In the genomic region with DNA sequence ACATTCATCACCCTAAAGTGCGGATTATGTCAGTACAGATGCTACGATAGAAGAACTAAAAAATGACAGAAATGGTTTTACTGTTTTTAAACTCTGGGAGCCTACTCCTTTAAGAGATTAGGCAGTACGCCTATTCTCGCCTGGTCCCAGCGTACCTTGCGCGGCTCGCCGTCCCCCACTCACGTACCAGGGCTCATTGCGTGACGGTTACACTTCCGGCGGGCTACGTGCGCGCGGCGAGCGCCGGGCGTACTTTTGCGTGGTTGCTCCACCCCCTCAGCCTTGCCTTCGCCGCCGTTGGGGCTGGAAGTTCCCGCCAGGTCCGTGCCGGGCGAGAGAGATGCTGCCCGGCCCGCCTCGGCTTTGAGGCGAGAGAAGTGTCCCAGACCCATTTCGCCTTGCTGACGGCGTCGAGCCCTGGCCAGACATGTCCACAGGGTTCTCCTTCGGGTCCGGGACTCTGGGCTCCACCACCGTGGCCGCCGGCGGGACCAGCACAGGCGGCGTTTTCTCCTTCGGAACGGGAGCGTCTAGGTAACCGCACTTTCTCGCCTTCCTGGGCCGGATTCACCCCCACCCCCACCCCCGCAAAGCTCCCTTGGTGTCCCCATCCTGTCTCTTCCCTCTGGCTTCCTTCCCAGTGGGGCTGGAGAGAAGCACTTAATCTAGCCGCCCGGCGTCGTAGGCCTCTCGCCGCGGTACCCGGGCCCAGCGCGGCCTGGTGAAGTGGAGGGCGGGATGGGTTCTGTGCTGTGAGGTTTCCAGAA, we compare ENCODE assay signal across 8 cellular contexts. TPM values are rescaled to one million over a fixed set of nuclear protein-coding genes. Genes with fewer than 3 reads are reported as not detected.
A peak's percentile ranks its signal among the peaks of the same experiment; 100 is the strongest.
DNase-seq lines count a peak whose midpoint lies in the region; ATAC-seq lines count a peak whose summit lies in the region.

A gene with protein sequence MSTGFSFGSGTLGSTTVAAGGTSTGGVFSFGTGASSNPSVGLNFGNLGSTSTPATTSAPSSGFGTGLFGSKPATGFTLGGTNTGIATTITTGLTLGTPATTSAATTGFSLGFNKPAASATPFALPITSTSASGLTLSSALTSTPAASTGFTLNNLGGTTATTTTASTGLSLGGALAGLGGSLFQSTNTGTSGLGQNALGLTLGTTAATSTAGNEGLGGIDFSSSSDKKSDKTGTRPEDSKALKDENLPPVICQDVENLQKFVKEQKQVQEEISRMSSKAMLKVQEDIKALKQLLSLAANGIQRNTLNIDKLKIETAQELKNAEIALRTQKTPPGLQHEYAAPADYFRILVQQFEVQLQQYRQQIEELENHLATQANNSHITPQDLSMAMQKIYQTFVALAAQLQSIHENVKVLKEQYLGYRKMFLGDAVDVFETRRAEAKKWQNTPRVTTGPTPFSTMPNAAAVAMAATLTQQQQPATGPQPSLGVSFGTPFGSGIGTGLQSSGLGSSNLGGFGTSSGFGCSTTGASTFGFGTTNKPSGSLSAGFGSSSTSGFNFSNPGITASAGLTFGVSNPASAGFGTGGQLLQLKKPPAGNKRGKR (plus strand): TSS at position 279 of the 767 bp plus-strand sequence. CDS start 149 bp downstream, at position 428.

- peak within 1 kb of the TSS; percentile 83 for H3K4me3 ChIP-seq in BLaER1

- no peaks in the 10 kb centered on the region for H3K27me3 ChIP-seq in BLaER1

- H3K27ac ChIP-seq in BLaER1, result peak within 1 kb of the TSS; percentile 88

- peak; percentile 100 for DNase-seq in NCI-H748 (lab: John Stamatoyannopoulos, UW; ENCODE audit: unreplicated experiment)
- DNase-seq in activated CD4-positive, alpha-beta T cell treated with anti-CD3 and anti-CD28 coated beads, Interleukin-2, amount 50 U/mL, for 1 hour, result peak; percentile 91
- DNase-seq in cortex of kidney (lab: John Stamatoyannopoulos, UW), result peak; percentile 62
- DNase-seq in left colon, result peak; percentile 95 to 97
- peak; percentile 94 for DNase-seq in stimulated activated CD4-positive, alpha-beta T cell treated with anti-CD3 and anti-CD28 coated beads, Interleukin-1b, Interleukin-23, amount 100 ng/mL, for 48 hours

- peak within 1 kb of the TSS; percentile 77 for H3K4me2 ChIP-seq in BLaER1

- peaks cover 33% of the 10 kb centered on the region for H3K36me3 ChIP-seq in BLaER1

- intact Hi-C loops in left colon (cut with DNase I, micrococcal nuclease), result no loop called here

- ATAC-seq in GM19351 (IDR thresholded peaks at IDR 0.05; ENCODE audit: unreplicated experiment) (peak; percentile 99), HG03521 (IDR thresholded peaks at IDR 0.05; ENCODE audit: unreplicated experiment) (peak; percentile 99), left colon (peak; percentile 100)

- H3K9ac ChIP-seq in BLaER1, result peak within 1 kb of the TSS; percentile 93

- H3K4me1 ChIP-seq in BLaER1, result peaks cover 22% of the 10 kb centered on the region

- H4K20me1 ChIP-seq in BLaER1, result peaks cover 47% of the 10 kb centered on the region

- H3K9me3 ChIP-seq in BLaER1, result peaks cover 7% of the 10 kb centered on the region; the same call in 1 of the 2 replicates

RNA-seq across cellular contexts. Expression of the gene that starts here (rescaled TPM):
- total RNA-seq in left colon, result 10 to 100 TPM; 28.7 to 32.6 TPM

Comparison
In these comparisons a context has a peak if more than half of its experiments do, and no peak if none do; other contexts are left out.
1. Peak in every context shown above with its lines: DNase-seq, ATAC-seq, H3K4me3 ChIP-seq and H3K27ac ChIP-seq.